9 cellular contexts compared by ENCODE assay signal in the genomic region with DNA sequence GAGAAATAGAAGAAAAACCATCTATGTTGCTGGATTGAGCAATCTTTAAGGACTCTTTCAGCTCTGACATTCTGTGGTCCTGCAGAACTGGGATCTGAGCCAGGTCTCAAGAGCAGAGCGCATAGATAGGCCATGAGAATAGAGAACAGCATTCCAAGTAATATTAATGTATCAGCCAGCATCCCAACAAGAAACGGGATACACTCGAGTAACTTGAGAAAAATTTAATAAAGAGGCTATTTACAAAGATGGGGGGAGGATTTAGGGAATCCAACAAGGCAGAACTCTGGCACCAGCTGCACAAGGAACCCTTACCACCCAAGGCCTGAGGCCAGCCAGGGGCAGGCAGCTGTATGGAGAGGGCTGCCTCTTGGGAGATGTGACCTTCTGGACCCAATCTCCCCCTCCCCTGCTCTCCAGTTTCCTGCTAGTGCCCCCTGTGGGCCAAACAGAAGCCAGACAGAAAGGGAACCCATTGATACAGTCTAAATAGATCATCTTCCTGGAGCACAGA. TPM values are rescaled to one million over a fixed set of nuclear protein-coding genes. Genes with fewer than 3 reads are reported as not detected.
DNase-seq lines count a peak whose midpoint lies in the region; ATAC-seq and TF ChIP-seq lines count a peak whose summit lies in the region.
"Had no signal": no experiment of that assay in that cellular context is flagged by ENCODE, and none has a peak within 500 bp of the region (broad histone marks: within the 10 kb centered on the region; RNA-seq: fewer than 3 reads in every experiment).

No MANE protein-coding gene starts in this region.

- H3K27me3 ChIP-seq in right atrium auricular region (no peaks in the 10 kb centered on the region), OCI-LY3 (ENCODE audit: low read depth, low read length) (no peaks in the 10 kb centered on the region), gastroesophageal sphincter (no peaks in the 10 kb centered on the region), uterus (no peaks in the 10 kb centered on the region)

- DNase-seq in Right ventricle myocardium superior (peak; percentile 63), right atrium auricular region (ENCODE audit: low spot score) (no peak), uterus (peak; percentile 66 to 73), NOMO-1 (lab: John Stamatoyannopoulos, UW; ENCODE audit: unreplicated experiment in 2 of 2) (no peak)
- DNase-seq: activated B cell treated with CpG ODN at 0.5 μM for 24 hours had no signal

- TF ChIP-seq CTCF in right atrium auricular region (IDR thresholded peaks at IDR 0.05) (peak in 1 of 2 donors; percentile 38), OCI-LY3 (IDR thresholded peaks at IDR 0.05; ENCODE audit: low read depth, low read length) (peak; percentile 29; the same call in 1 of the 2 replicates), gastroesophageal sphincter (IDR thresholded peaks at IDR 0.05) (peak in 1 of 4 experiments; percentile 29), uterus (IDR thresholded peaks at IDR 0.05) (no peak)

- H3K4me1 ChIP-seq in right atrium auricular region (peaks cover 0 to 29% of the 10 kb centered on the region in 2 donors), OCI-LY3 (ENCODE audit: low read length) (peaks cover 8% of the 10 kb centered on the region), gastroesophageal sphincter (peaks cover 0 to 33% (median 10%) of the 10 kb centered on the region in 3 donors), uterus (peaks cover 0 to 5% of the 10 kb centered on the region in 2 donors)

- H3K27ac ChIP-seq in right atrium auricular region = peak overlapping the region in 1 of 2 donors; percentile 46
- H3K27ac ChIP-seq in OCI-LY3 (ENCODE audit: low read length) = no peak overlapping the region
- H3K27ac ChIP-seq in gastroesophageal sphincter = peak overlapping the region in 3 of 4 donors; percentile 26 to 49 (median 32)
- H3K27ac ChIP-seq in uterus = peak overlapping the region; percentile 72 to 75

- no peak overlapping the region for H3K4me2 ChIP-seq in OCI-LY3 (ENCODE audit: low read length)

- H4K20me1 ChIP-seq in OCI-LY3 (ENCODE audit: insufficient read depth, low read length) = no peaks in the 10 kb centered on the region

- no peak overlapping the region for H3K9ac ChIP-seq in OCI-LY3 (ENCODE audit: low read length)

- peak; percentile 94 for ATAC-seq in Right ventricle myocardium superior (ENCODE audit: poor library complexity)
- peak; percentile 67 for ATAC-seq in gastroesophageal sphincter
- no peak for ATAC-seq in GM19452 (IDR thresholded peaks at IDR 0.05; ENCODE audit: unreplicated experiment)
- no peak for ATAC-seq in HG03135 (IDR thresholded peaks at IDR 0.05; ENCODE audit: unreplicated experiment)

- H3K9me3 ChIP-seq in right atrium auricular region (no peaks in the 10 kb centered on the region), OCI-LY3 (ENCODE audit: insufficient read depth, low read length) (no peaks in the 10 kb centered on the region), gastroesophageal sphincter (no peaks in the 10 kb centered on the region), uterus (no peaks in the 10 kb centered on the region)

- intact Hi-C loops in Right ventricle myocardium superior (cut with DNase I) = no loop called here
- intact Hi-C loops in uterus (cut with DNase I; ENCODE audit: low total_unique reads) = no loop called here

- no peak overlapping the region for H3K4me3 ChIP-seq in right atrium auricular region
- no peak overlapping the region for H3K4me3 ChIP-seq in OCI-LY3 (ENCODE audit: low read length)
- H3K4me3 ChIP-seq in gastroesophageal sphincter = no peak overlapping the region
- no peak overlapping the region for H3K4me3 ChIP-seq in uterus

- TF ChIP-seq EP300 in gastroesophageal sphincter (IDR thresholded peaks at IDR 0.05) = no peak

- TF ChIP-seq POLR2A in gastroesophageal sphincter (IDR thresholded peaks at IDR 0.05) = no peak
- TF ChIP-seq POLR2A in uterus (IDR thresholded peaks at IDR 0.05) = no peak

- H3K79me2 ChIP-seq in OCI-LY3 (ENCODE audit: low read length) = no peaks in the 10 kb centered on the region

- no peak overlapping the region for H2AFZ ChIP-seq in OCI-LY3 (ENCODE audit: low read depth, low read length)

- WGBS in gastroesophageal sphincter (ENCODE audit: low coverage in 1 of 2), 2 donors = 34 to 38% methylated on average over 3 of the region's 3 CpGs

- H3K36me3 ChIP-seq in right atrium auricular region = no peaks in the 10 kb centered on the region
- no peaks in the 10 kb centered on the region for H3K36me3 ChIP-seq in OCI-LY3 (replicated peaks; ENCODE audit: low read depth, low read length)
- H3K36me3 ChIP-seq in gastroesophageal sphincter = no peaks in the 10 kb centered on the region
- no peaks in the 10 kb centered on the region for H3K36me3 ChIP-seq in uterus

RNA-seq across cellular contexts. Expression of a gene that starts 8.2 kb away (rescaled TPM):
- total RNA-seq in Right ventricle myocardium superior (7.3 TPM), right atrium auricular region (1 to 10 TPM; 5.4 to 7.0 TPM), gastroesophageal sphincter (10 to 100 TPM; 14.0 to 21.9 (median 17.5) TPM), uterus (100 to 1,000 TPM in 1 of 4 donors, 10 to 100 TPM in 3; 20.9 to 113 (median 35.0) TPM)

RNA-seq across cellular contexts. Expression of a gene that starts 22.2 kb away (rescaled TPM):
- 4.3 TPM for total RNA-seq in Right ventricle myocardium superior
- 1 to 10 TPM; 7.6 to 8.5 TPM for total RNA-seq in right atrium auricular region
- total RNA-seq in gastroesophageal sphincter = 10 to 100 TPM in 3 of 4 donors, 1 to 10 TPM in 1; 8.9 to 27.9 (median 14.0) TPM
- 10 to 100 TPM in 3 of 4 donors, 1 to 10 TPM in 1; 8.5 to 44.7 (median 25.0) TPM for total RNA-seq in uterus

Comparison
In these comparisons a context has a peak if more than half of its experiments do, and no peak if none do; other contexts are left out.
1. DNase-seq: peak in Right ventricle myocardium superior (single experiment) and uterus (2 of 2); none in right atrium auricular region (single experiment) and NOMO-1 (0 of 2).
2. ATAC-seq: peak in Right ventricle myocardium superior (single experiment) and gastroesophageal sphincter (single experiment); none in GM19452 (single experiment) and HG03135 (single experiment).